Comparison of ENCODE assay signal across 11 cellular contexts in genomic region chr16:68406458-68407041, GRCh38. TPM values are rescaled to one million over a fixed set of nuclear protein-coding genes. Genes with fewer than 3 reads are reported as not detected.
A peak's percentile ranks its signal among the peaks of the same experiment; 100 is the strongest.
DNase-seq lines count a peak whose midpoint lies in the region; ATAC-seq and TF ChIP-seq lines count a peak whose summit lies in the region.
"Had no signal": no experiment of that assay in that cellular context is flagged by ENCODE, and none has a peak within 500 bp of the region (broad histone marks: within the 10 kb centered on the region; RNA-seq: fewer than 3 reads in every experiment).

No MANE protein-coding gene starts in this region.

- H3K27me3 Mint-ChIP-seq in type B pancreatic cell: peaks cover 9% of the 10 kb centered on the region

- no peaks in the 10 kb centered on the region for H3K9me3 ChIP-seq in SJSA1 (replicated peaks)

- peak overlapping the region; percentile 77 for H3K4me3 Mint-ChIP-seq in type B pancreatic cell
- H3K4me3 Mint-ChIP-seq: B cell had no signal

- no peak for TF ChIP-seq POLR2A in erythroblast (IDR thresholded peaks at IDR 0.05; ENCODE audit: low read length)

- ATAC-seq in GM21786 (IDR thresholded peaks at IDR 0.05; ENCODE audit: unreplicated experiment): no peak

- TF ChIP-seq CTCF in type B pancreatic cell (conservative IDR thresholded peaks at IDR 0.05): no peak

- peaks cover 15% of the 10 kb centered on the region for H3K4me1 Mint-ChIP-seq in type B pancreatic cell (ENCODE audit: unreplicated experiment)

- no peaks in the 10 kb centered on the region for H3K9me3 Mint-ChIP-seq in type B pancreatic cell

- no peaks in the 10 kb centered on the region for H3K36me3 Mint-ChIP-seq in type B pancreatic cell

- H3K4me3 ChIP-seq in SJSA1: no peak overlapping the region

- peak overlapping the region; percentile 2 for H3K27ac Mint-ChIP-seq in type B pancreatic cell
- H3K27ac Mint-ChIP-seq: B cell had no signal

- H3K27me3 ChIP-seq in SJSA1 (replicated peaks): 0 out of 2 replicates have a peak, but pooled peaks cover 2% of the 10 kb centered on the region

- no peaks in the 10 kb centered on the region for H3K36me3 ChIP-seq in SJSA1

- DNase-seq in NCI-H1417 (lab: John Stamatoyannopoulos, UW) (peak; percentile 50 to 83 (median 75)), NCI-H1417 treated with DMSO at 0.1 percent for 48 hours (lab: John Stamatoyannopoulos, UW) (no peak), SJSA1 (ENCODE audit: low read depth in 1 of 2, low spot score in 2 of 2) (peak; percentile 55 to 65), kidney glomerular epithelial cell (lab: John Stamatoyannopoulos, UW) (peak; percentile 74), type B pancreatic cell (ENCODE audit: extremely low spot score, unreplicated experiment) (no peak), erythroblast (lab: John Stamatoyannopoulos, UW) (no peak)
- DNase-seq in stimulated activated CD4-positive, alpha-beta T cell treated with anti-CD3 and anti-CD28 coated beads, Interleukin-4, amount 100 ng/mL, for 1 hour: no peak
- DNase-seq: activated gamma-delta T cell treated with Interleukin-2 at 50 U/mL for 16 hours, T-helper 1 cell had no signal

- peak overlapping the region; percentile 1; the same call in 1 of the 2 replicates for H3K27ac ChIP-seq in SJSA1

- peaks cover 45% of the 10 kb centered on the region for H3K4me1 ChIP-seq in SJSA1 (replicated peaks)

RNA-seq across cellular contexts. Expression of gene SMPD3, which starts 41.8 kb away (rescaled TPM):
- 1.3 TPM in 1 of 2 replicates, not detected in the other for total RNA-seq in SJSA1 (2014; rRNA removed; shearing (Covaris generic))
- 4.5 and 9.8 TPM in 2 replicates for total RNA-seq in type B pancreatic cell (ENCODE audit: low replicate concordance)

Comparison
In these comparisons a context has a peak if more than half of its experiments do, and no peak if none do; other contexts are left out.
1. DNase-seq: peak in NCI-H1417 (3 of 3), SJSA1 (2 of 2) and kidney glomerular epithelial cell (single experiment); none in NCI-H1417 treated with DMSO at 0.1 percent for 48 hours (single experiment), type B pancreatic cell (single experiment), stimulated activated CD4-positive, alpha-beta T cell treated with anti-CD3 and anti-CD28 coated beads, Interleukin-4, amount 100 ng/mL, for 1 hour (single experiment) and erythroblast (0 of 2).